ENCODE assay signal across 23 cellular contexts in the genomic region with DNA sequence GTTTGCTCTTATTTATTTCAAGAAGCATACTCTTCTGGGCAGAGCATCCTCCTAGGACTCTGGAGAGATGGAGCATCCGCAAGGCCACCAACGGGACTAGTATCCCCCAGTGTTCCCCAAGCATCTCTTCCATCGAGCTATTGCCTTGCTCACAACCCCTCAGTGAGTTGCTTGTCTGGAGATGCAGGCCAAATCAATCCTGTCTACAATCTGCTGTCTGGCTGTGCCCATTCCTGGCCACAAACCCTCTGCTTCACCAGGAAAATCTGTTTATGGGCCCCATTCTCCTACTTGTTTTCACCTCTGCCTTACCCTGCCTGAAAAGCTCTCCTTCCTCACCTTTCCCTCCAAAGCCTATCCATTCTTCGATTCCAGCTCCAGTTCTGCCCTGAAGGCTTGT.
DNase-seq lines count a peak whose midpoint lies in the region; ATAC-seq and TF ChIP-seq lines count a peak whose summit lies in the region.
"Had no signal": no experiment of that assay in that cellular context is flagged by ENCODE, and none has a peak within 500 bp of the region (broad histone marks: within the 10 kb centered on the region; RNA-seq: fewer than 3 reads in every experiment).

No MANE protein-coding gene starts in this region.

- no peaks in the 10 kb centered on the region for H3K36me3 ChIP-seq in right atrium auricular region
- H3K36me3 ChIP-seq in gastroesophageal sphincter = no peaks in the 10 kb centered on the region
- no peaks in the 10 kb centered on the region for H3K36me3 ChIP-seq in osteoblast (ENCODE audit: insufficient read depth, low read length)
- no peaks in the 10 kb centered on the region for H3K36me3 ChIP-seq in transverse colon
- no peaks in the 10 kb centered on the region for H3K36me3 ChIP-seq in CD8-positive, alpha-beta memory T cell (ENCODE audit: insufficient read depth, low read length)
- H3K36me3 ChIP-seq: BLaER1, Peyer's patch, SJSA1 had no signal

- H3K79me2 ChIP-seq in osteoblast (ENCODE audit: insufficient read depth, low read length) = peaks cover 36% of the 10 kb centered on the region

- H3K4me3 ChIP-seq in right atrium auricular region = no peak overlapping the region
- H3K4me3 ChIP-seq in gastroesophageal sphincter = no peak overlapping the region
- H3K4me3 ChIP-seq in osteoblast (ENCODE audit: insufficient read depth, low read length) = no peak overlapping the region
- no peak overlapping the region for H3K4me3 ChIP-seq in transverse colon
- H3K4me3 ChIP-seq in CD8-positive, alpha-beta memory T cell (ENCODE audit: low read length) = no peak overlapping the region
- H3K4me3 ChIP-seq: BLaER1, Peyer's patch, SJSA1 had no signal

- DNase-seq in cardiac septum (ENCODE audit: low spot score) (peak; percentile 58), right atrium auricular region (ENCODE audit: low spot score) (no peak), osteoblast (ENCODE audit: insufficient read length, low spot score, missing footprints) (no peak), transverse colon (no peak)
- DNase-seq in stimulated activated naive CD8-positive, alpha-beta T cell treated with anti-CD3 and anti-CD28 coated beads, Interleukin-15, amount 100 ng/mL, for 72 hours = no peak
- DNase-seq in CD8-positive, alpha-beta memory T cell = no peak
- DNase-seq: ACHN; CD4-positive, alpha-beta memory T cell; DMS153; GDM1; MV-4-11; NCI-H1105 treated with DMSO at 0.1 percent for 48 hours; NCI-H2081; NCI-H2171 treated with DMSO at 0.1 percent for 48 hours; NCI-H524 treated with DMSO at 0.1 percent for 48 hours; Peyer's patch had no signal

- no peak for TF ChIP-seq POLR2A in gastroesophageal sphincter (IDR thresholded peaks at IDR 0.05)
- TF ChIP-seq POLR2A in transverse colon (IDR thresholded peaks at IDR 0.05) = no peak

- TF ChIP-seq EP300 in gastroesophageal sphincter (IDR thresholded peaks at IDR 0.05) (no peak), transverse colon (IDR thresholded peaks at IDR 0.05; ENCODE audit: low read depth) (no peak)

- no peaks in the 10 kb centered on the region for H3K9me3 Mint-ChIP-seq in stimulated activated naive CD8-positive, alpha-beta T cell treated with anti-CD3 and anti-CD28 coated beads, Interleukin-15, amount 100 ng/mL, for 72 hours
- H3K9me3 Mint-ChIP-seq in CD8-positive, alpha-beta memory T cell = no peaks in the 10 kb centered on the region
- H3K9me3 Mint-ChIP-seq: CD4-positive, alpha-beta memory T cell had no signal

- H3K4me1 ChIP-seq in right atrium auricular region (peaks cover 0 to 57% of the 10 kb centered on the region in 2 donors), gastroesophageal sphincter (peaks cover 4 to 58% (median 21%) of the 10 kb centered on the region in 3 donors), osteoblast (ENCODE audit: insufficient read depth, low read length) (peaks cover 45% of the 10 kb centered on the region), transverse colon (peaks cover 22 to 36% (median 32%) of the 10 kb centered on the region in 4 donors)
- no peaks in the 10 kb centered on the region for H3K4me1 ChIP-seq in CD8-positive, alpha-beta memory T cell (ENCODE audit: insufficient read depth, low read length)

- H3K27me3 ChIP-seq in right atrium auricular region (no peaks in the 10 kb centered on the region), gastroesophageal sphincter (no peaks in the 10 kb centered on the region), osteoblast (ENCODE audit: insufficient read depth, low read length) (no peaks in the 10 kb centered on the region), transverse colon (no peaks in the 10 kb centered on the region)
- H3K27me3 ChIP-seq in CD8-positive, alpha-beta memory T cell (ENCODE audit: insufficient read depth, low read length, poor library complexity, severe bottlenecking) = no peaks in the 10 kb centered on the region
- H3K27me3 ChIP-seq: BLaER1, Peyer's patch, SJSA1 had no signal

- no peaks in the 10 kb centered on the region for H4K20me1 ChIP-seq in osteoblast (ENCODE audit: insufficient read depth, low read length)
- H4K20me1 ChIP-seq: BLaER1 had no signal

- H3K27ac Mint-ChIP-seq in stimulated activated naive CD8-positive, alpha-beta T cell treated with anti-CD3 and anti-CD28 coated beads, Interleukin-15, amount 100 ng/mL, for 72 hours = no peak overlapping the region
- no peak overlapping the region for H3K27ac Mint-ChIP-seq in CD8-positive, alpha-beta memory T cell

- no peaks in the 10 kb centered on the region for H3K9me3 ChIP-seq in right atrium auricular region
- H3K9me3 ChIP-seq in gastroesophageal sphincter = no peaks in the 10 kb centered on the region
- H3K9me3 ChIP-seq in osteoblast (ENCODE audit: low read depth, low read length) = no peaks in the 10 kb centered on the region
- H3K9me3 ChIP-seq in transverse colon = no peaks in the 10 kb centered on the region
- no peaks in the 10 kb centered on the region for H3K9me3 ChIP-seq in CD8-positive, alpha-beta memory T cell (ENCODE audit: low read length)
- H3K9me3 ChIP-seq: BLaER1, Peyer's patch, SJSA1 had no signal

- 83 to 93% methylated on average over 4 of the region's 4 CpGs for WGBS in gastroesophageal sphincter (ENCODE audit: low coverage in 1 of 2), 2 donors
- WGBS in transverse colon (ENCODE audit: low coverage in 1 of 2), 2 donors = 76% methylated on average over 4 of the region's 4 CpGs; no CpG with 5 or more reads in 1 of the 2 donors

- H3K27ac ChIP-seq in right atrium auricular region = peak overlapping the region in 1 of 2 donors; percentile 30
- peak overlapping the region in 3 of 4 donors; percentile 82 to 92 (median 85) for H3K27ac ChIP-seq in gastroesophageal sphincter
- peak overlapping the region; percentile 55 for H3K27ac ChIP-seq in osteoblast (ENCODE audit: low read depth, low read length)
- peak overlapping the region; percentile 11 to 78 (median 22) for H3K27ac ChIP-seq in transverse colon
- no peak overlapping the region for H3K27ac ChIP-seq in CD8-positive, alpha-beta memory T cell (ENCODE audit: low read depth, low read length)
- H3K27ac ChIP-seq: 22Rv1, BLaER1, KMS-11, Peyer's patch, SJSA1 had no signal

- POLR2A ChIA-PET in CD8-positive, alpha-beta memory T cell (lab: Charles Lee) = no interaction called here

- no peak for ATAC-seq in gastroesophageal sphincter
- no peak for ATAC-seq in HG03139 (IDR thresholded peaks at IDR 0.05; ENCODE audit: unreplicated experiment)
- no peak for ATAC-seq in stimulated activated naive CD8-positive, alpha-beta T cell treated with anti-CD3 and anti-CD28 coated beads, Interleukin-15, amount 100 ng/mL, for 72 hours
- ATAC-seq: HCT116 had no signal

- no peaks in the 10 kb centered on the region for H3K27me3 Mint-ChIP-seq in stimulated activated naive CD8-positive, alpha-beta T cell treated with anti-CD3 and anti-CD28 coated beads, Interleukin-15, amount 100 ng/mL, for 72 hours
- H3K27me3 Mint-ChIP-seq in CD8-positive, alpha-beta memory T cell = peaks cover 11 to 16% of the 10 kb centered on the region in 2 donors

- intact Hi-C loops in cardiac septum (cut with DNase I) (loop anchor here (5.0 kb wide), 2 partner anchors 75 to 215 kb away; no protein-coding TSS in a partner anchor), transverse colon (cut with DNase I; ENCODE audit: low total_unique reads) (loop anchor here (5.0 to 10.0 kb wide), 2 partner anchors 87 to 215 kb away; no protein-coding TSS in a partner anchor)

- no peaks in the 10 kb centered on the region for H3K36me3 Mint-ChIP-seq in CD8-positive, alpha-beta memory T cell
- H3K36me3 Mint-ChIP-seq: CD4-positive, alpha-beta memory T cell had no signal

- TF ChIP-seq CTCF in right atrium auricular region (IDR thresholded peaks at IDR 0.05) (no peak), gastroesophageal sphincter (IDR thresholded peaks at IDR 0.05) (no peak), osteoblast (IDR thresholded peaks at IDR 0.05; ENCODE audit: extremely low read depth, low read depth, low read length) (no peak), transverse colon (IDR thresholded peaks at IDR 0.05) (no peak)

- in situ Hi-C loops in transverse colon (cut with MboI; ENCODE audit: low pct_ligation_motif_present in 1 of 4, low pct_unique_long_range_greater_than_20kb in 1 of 4, low sequenced_read_pairs in 3 of 4) = no loop called here

- CTCF ChIA-PET in CD8-positive, alpha-beta memory T cell (lab: Charles Lee) = no interaction called here

- H3K4me1 Mint-ChIP-seq in stimulated activated naive CD8-positive, alpha-beta T cell treated with anti-CD3 and anti-CD28 coated beads, Interleukin-15, amount 100 ng/mL, for 72 hours = no peaks in the 10 kb centered on the region
- no peaks in the 10 kb centered on the region for H3K4me1 Mint-ChIP-seq in CD8-positive, alpha-beta memory T cell
- H3K4me1 Mint-ChIP-seq: CD4-positive, alpha-beta memory T cell had no signal

- H2AFZ ChIP-seq in osteoblast (ENCODE audit: low read length) = no peak overlapping the region

- no peak overlapping the region for H3K4me2 ChIP-seq in osteoblast (ENCODE audit: insufficient read depth, low read length)
- H3K4me2 ChIP-seq: BLaER1, KMS-11 had no signal

- no peak overlapping the region for H3K4me3 Mint-ChIP-seq in stimulated activated naive CD8-positive, alpha-beta T cell treated with anti-CD3 and anti-CD28 coated beads, Interleukin-15, amount 100 ng/mL, for 72 hours
- H3K4me3 Mint-ChIP-seq in CD8-positive, alpha-beta memory T cell = no peak overlapping the region
- H3K4me3 Mint-ChIP-seq: CD4-positive, alpha-beta memory T cell had no signal
